20 cellular contexts compared by ENCODE assay signal in genomic region chr10:24574161-24574560, GRCh38.
DNase-seq lines count a peak whose midpoint lies in the region; ATAC-seq, FAIRE-seq and TF ChIP-seq lines count a peak whose summit lies in the region.
"Had no signal": no experiment of that assay in that cellular context is flagged by ENCODE, and none has a peak within 500 bp of the region (broad histone marks: within the 10 kb centered on the region; RNA-seq: fewer than 3 reads in every experiment).

No MANE protein-coding gene starts in this region.

- peaks cover 24 to 37% of the 10 kb centered on the region in 2 experiments for H3K4me1 ChIP-seq in K562 (replicated peaks in 1 of 2; ENCODE audit: control insufficient read depth in 2 of 2, insufficient read depth in 2 of 2, low read length in 2 of 2)
- no peaks in the 10 kb centered on the region for H3K4me1 ChIP-seq in spleen
- H3K4me1 ChIP-seq: BLaER1 had no signal

- FAIRE-seq in K562 (lab: Jason Lieb, UNC) (no peak), GM19239 (lab: Jason Lieb, UNC) (no peak)
- FAIRE-seq: H54 had no signal

- in situ Hi-C loops in K562 (cut with MboI): no loop called here

- TF ChIP-seq POLR2A in K562 (conservative IDR thresholded peaks at IDR 0.05) (no peak), spleen (IDR thresholded peaks at IDR 0.05) (no peak)

- no peaks in the 10 kb centered on the region; the same call in 2 of the 3 replicates for H3K79me2 ChIP-seq in K562 (ENCODE audit: control insufficient read depth, insufficient read depth, low read length)

- no peaks in the 10 kb centered on the region for H4K20me1 ChIP-seq in K562 (replicated peaks; ENCODE audit: control insufficient read depth, insufficient read depth, low read length)
- H4K20me1 ChIP-seq: BLaER1 had no signal

- H2AFZ ChIP-seq in K562 (ENCODE audit: low read depth, low read length): peak overlapping the region; percentile 64

- no peaks in the 10 kb centered on the region for H3K9me1 ChIP-seq in K562 (ENCODE audit: control insufficient read depth, insufficient read depth, low read length)

- H3K9ac ChIP-seq in K562 (ENCODE audit: insufficient read depth in 1 of 2, low read depth in 2 of 2, low read length in 2 of 2): no peak overlapping the region
- H3K9ac ChIP-seq: BLaER1 had no signal

- no peak overlapping the region for H3K4me3 ChIP-seq in K562
- H3K4me3 ChIP-seq in spleen: no peak overlapping the region
- H3K4me3 ChIP-seq: BLaER1 had no signal

- intact Hi-C loops in K562 (cut with micrococcal nuclease): no loop called here
- intact Hi-C loops in spleen (cut with DNase I; ENCODE audit: low total_unique reads): no loop called here

- no peak for TF ChIP-seq RAD21 in K562 (CRISPR knock-in tag; conservative IDR thresholded peaks at IDR 0.05 in 1 of 2, IDR thresholded peaks at IDR 0.05 in 1 of 2)

- H3K9me3 ChIP-seq in K562 (replicated peaks; ENCODE audit: control insufficient read depth, insufficient read depth, low read depth, low read length) (no peaks in the 10 kb centered on the region), spleen (no peaks in the 10 kb centered on the region)
- H3K9me3 ChIP-seq: BLaER1 had no signal

- POLR2A ChIA-PET in K562 (lab: Yijun Ruan, JAX): interaction anchor here (0.5 to 0.6 kb wide), 2 partner anchors 16 to 39 kb away, joined by 3 read pairs; no protein-coding TSS in a partner anchor

- H3K27ac ChIP-seq in K562 (ENCODE audit: extremely low read depth, low read depth, low read length): no peak overlapping the region
- no peak overlapping the region for H3K27ac ChIP-seq in spleen
- H3K27ac ChIP-seq: BLaER1, RWPE1 had no signal

- no TSS peak for BruUV-seq in K562 (replicated peaks; lab: Mats Ljungman, UMichigan)

- DNase-seq in K562 (ENCODE audit: extremely low read depth in 1 of 4, low spot score in 3 of 4) (no peak), kidney tubule cell (ENCODE audit: low spot score) (peak; percentile 20), spleen (peak; percentile 41), GM19239 (ENCODE audit: insufficient read length, low spot score) (no peak), AG08395 (ENCODE audit: low spot score) (no peak)
- no peak for DNase-seq in activated effector memory CD4-positive, alpha-beta T cell treated with anti-CD3 and anti-CD28 coated beads, Interleukin-2, amount 50 U/mL, for 16 hours
- DNase-seq: CD4-positive, CD25-positive, alpha-beta regulatory T cell; DMS153; DND-41; NCI-H1048; NCI-H1417; NCI-H1694; NCI-H2029 treated with DMSO at 0.1 percent for 48 hours; NCI-H2227 treated with DMSO at 0.1 percent for 48 hours; NCI-H526 treated with DMSO at 0.1 percent for 48 hours; SHP77 had no signal

- TF ChIP-seq CTCF in K562 (IDR thresholded peaks at IDR 0.05 in 2 of 3, conservative IDR thresholded peaks at IDR 0.05 in 1 of 3; ENCODE audit: insufficient read depth in 2 of 3, low read depth in 1 of 3, low read length in 3 of 3) (no peak), spleen (IDR thresholded peaks at IDR 0.05 in 8 of 11, conservative IDR thresholded peaks at IDR 0.05 in 3 of 11) (no peak)

- peak overlapping the region; percentile 29; the same call in 1 of the 2 replicates for H3K4me2 ChIP-seq in K562 (ENCODE audit: insufficient read depth, low read length)
- H3K4me2 ChIP-seq: BLaER1 had no signal

- TF ChIP-seq EP300 in K562 (IDR thresholded peaks at IDR 0.05; ENCODE audit: low read length): no peak

- WGBS in K562 (ENCODE audit: insufficient coverage, low coverage, missing lambda C conversion rate): 53% methylated on average over 9 of the region's 9 CpGs
- WGBS in spleen, 5 donors: 86 to 94% (median 87%) methylated on average over 9 of the region's 9 CpGs

- H3K36me3 ChIP-seq in K562 (ENCODE audit: control insufficient read depth, insufficient read depth, low read length): no peaks in the 10 kb centered on the region
- no peaks in the 10 kb centered on the region for H3K36me3 ChIP-seq in spleen
- H3K36me3 ChIP-seq: BLaER1 had no signal

- ATAC-seq in GM18868 (IDR thresholded peaks at IDR 0.05; ENCODE audit: unreplicated experiment): peak; percentile 56
- ATAC-seq in K562: peak; percentile 2; the same call in 1 of the 3 replicates

- no peaks in the 10 kb centered on the region for H3K27me3 ChIP-seq in K562 (ENCODE audit: control insufficient read depth in 2 of 2, insufficient read depth in 2 of 2, low read length in 2 of 2)
- peaks cover 0 to 4% (median 0%) of the 10 kb centered on the region in 7 donors for H3K27me3 ChIP-seq in spleen (replicated peaks in 1 of 7)
- H3K27me3 ChIP-seq: BLaER1 had no signal

- CTCF ChIA-PET in K562 (lab: Yijun Ruan, JAX; ENCODE audit: low intra/inter-chr PET ratio): no interaction called here

TF ChIP-seq in K562, 482 proteins besides CTCF, POLR2A, EP300 and RAD21:
- TF ChIP-seq CCNT2 (IDR thresholded peaks at IDR 0.05; ENCODE audit: borderline replicate concordance, extremely low read depth, insufficient read length, low read depth, low read length) (no peak), ZNF764 (CRISPR knock-in tag; IDR thresholded peaks at IDR 0.05; ENCODE audit: low read depth) (no peak), SRSF9 (IDR thresholded peaks at IDR 0.05; ENCODE audit: borderline replicate concordance, low read depth, low read length) (no peak), MTA1 (IDR thresholded peaks at IDR 0.05; ENCODE audit: borderline replicate concordance) (no peak), L3MBTL2 (IDR thresholded peaks at IDR 0.05) (no peak), ZNF3 (CRISPR knock-in tag; IDR thresholded peaks at IDR 0.05) (no peak), SNRNP70 (optimal IDR thresholded peaks at IDR 0.05; ENCODE audit: low read depth, low read length) (no peak)

Comparison
In these comparisons a context has a peak if more than half of its experiments do, and no peak if none do; other contexts are left out.
1. DNase-seq: peak in kidney tubule cell (single experiment) and spleen (single experiment); none in K562 (0 of 4), activated effector memory CD4-positive, alpha-beta T cell treated with anti-CD3 and anti-CD28 coated beads, Interleukin-2, amount 50 U/mL, for 16 hours (single experiment), GM19239 (single experiment) and AG08395 (single experiment).